7 cellular contexts compared by ENCODE assay signal in the genomic region with DNA sequence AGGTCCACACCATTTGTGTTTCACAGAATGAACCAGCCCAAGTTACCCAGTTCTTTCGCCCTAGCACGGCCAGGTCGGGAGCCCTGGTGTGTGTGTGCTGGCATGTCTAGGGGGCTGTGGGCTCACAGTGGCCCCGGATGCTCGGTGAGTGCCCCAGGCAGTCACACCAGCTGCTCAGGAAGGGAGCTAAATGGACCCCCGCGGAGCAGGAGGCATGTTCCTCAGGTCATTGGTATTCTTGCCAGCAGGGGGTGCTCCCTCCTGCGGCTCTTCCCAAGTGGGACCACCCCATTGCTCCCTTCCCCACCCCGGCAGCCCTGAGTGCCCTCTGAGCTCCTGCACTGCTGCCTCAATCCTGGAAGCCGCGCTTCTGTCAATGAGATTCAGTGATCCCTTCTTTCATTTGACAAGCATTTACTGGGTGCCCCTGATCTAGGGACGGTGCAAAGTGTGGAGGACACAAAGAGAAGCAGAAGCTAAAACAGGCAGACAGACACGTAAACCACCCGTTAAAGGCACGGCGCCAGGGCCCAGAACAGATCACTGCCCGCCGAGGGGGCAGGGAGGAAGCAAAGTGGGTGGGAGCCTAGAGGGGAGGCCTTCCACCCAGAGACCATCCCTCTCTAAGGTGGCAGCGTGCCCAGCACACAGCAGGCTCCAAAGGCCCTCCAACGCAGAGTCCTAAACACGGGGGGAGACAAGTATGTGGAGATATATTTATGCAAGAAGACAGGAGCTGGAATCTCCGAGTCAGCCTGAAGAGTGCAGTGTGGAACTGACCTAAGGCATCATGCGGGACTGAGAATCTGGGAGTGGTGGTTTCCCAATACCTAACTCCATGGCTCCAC. TPM values are rescaled to one million over a fixed set of nuclear protein-coding genes. Genes with fewer than 3 reads are reported as not detected.
DNase-seq lines count a peak whose midpoint lies in the region; ATAC-seq and TF ChIP-seq lines count a peak whose summit lies in the region.

No MANE protein-coding gene starts in this region.

- intact Hi-C loops in PC-9 (cut with micrococcal nuclease; ENCODE audit: unreplicated experiment): loop anchor here (5.0 kb wide), 1 partner anchor 104 kb away; no protein-coding TSS in a partner anchor

- no peak for ATAC-seq in foreskin keratinocyte

- H3F3A ChIP-seq in GM23248 (ENCODE audit: insufficient read depth): peaks cover 10% of the 10 kb centered on the region
- H3F3A ChIP-seq in PC-9 (ENCODE audit: insufficient read depth, low read depth): peaks cover 3% of the 10 kb centered on the region; the same call in 1 of the 2 replicates
- no peaks in the 10 kb centered on the region for H3F3A ChIP-seq in smooth muscle cell (ENCODE audit: low read depth)

- H3K9ac ChIP-seq in GM23248 (no peak overlapping the region), smooth muscle cell (ENCODE audit: low read depth) (no peak overlapping the region)

- in situ Hi-C loops in GM23248 (cut with MboI): no loop called here

- H3K27me3 ChIP-seq in GM23248 (replicated peaks; ENCODE audit: insufficient read depth): no peaks in the 10 kb centered on the region
- no peaks in the 10 kb centered on the region for H3K27me3 ChIP-seq in PC-9 (ENCODE audit: insufficient read depth, low read depth)
- no peaks in the 10 kb centered on the region for H3K27me3 ChIP-seq in foreskin keratinocyte
- no peaks in the 10 kb centered on the region for H3K27me3 ChIP-seq in smooth muscle cell (ENCODE audit: low read depth)

- H2AFZ ChIP-seq in GM23248: no peak overlapping the region
- no peak overlapping the region for H2AFZ ChIP-seq in PC-9
- no peak overlapping the region for H2AFZ ChIP-seq in smooth muscle cell (ENCODE audit: low read depth)

- peaks cover 12% of the 10 kb centered on the region for H3K4me1 ChIP-seq in GM23248 (ENCODE audit: insufficient read depth)
- no peaks in the 10 kb centered on the region for H3K4me1 ChIP-seq in PC-9 (replicated peaks; ENCODE audit: insufficient read depth)
- H3K4me1 ChIP-seq in foreskin keratinocyte: no peaks in the 10 kb centered on the region
- no peaks in the 10 kb centered on the region for H3K4me1 ChIP-seq in smooth muscle cell (ENCODE audit: low read depth)

- H3K79me2 ChIP-seq in GM23248 (ENCODE audit: insufficient read depth) (no peaks in the 10 kb centered on the region), PC-9 (ENCODE audit: low read depth) (no peaks in the 10 kb centered on the region), smooth muscle cell (ENCODE audit: low read depth) (no peaks in the 10 kb centered on the region)

- POLR2A ChIA-PET in PC-9 (lab: Charles Lee; ENCODE audit: unreplicated experiment): no interaction called here

- H3K9me3 ChIP-seq in GM23248 (ENCODE audit: low read depth) (no peaks in the 10 kb centered on the region), PC-9 (ENCODE audit: insufficient read depth, low read depth) (no peaks in the 10 kb centered on the region), smooth muscle cell (replicated peaks; ENCODE audit: low read depth) (no peaks in the 10 kb centered on the region)

- no peak overlapping the region for H3K27ac ChIP-seq in GM23248
- no peak overlapping the region for H3K27ac ChIP-seq in PC-9
- no peak overlapping the region for H3K27ac ChIP-seq in foreskin keratinocyte
- no peak overlapping the region for H3K27ac ChIP-seq in smooth muscle cell (ENCODE audit: low read depth)

- no peaks in the 10 kb centered on the region for H4K20me1 ChIP-seq in GM23248 (ENCODE audit: insufficient read depth)
- peaks cover 4% of the 10 kb centered on the region; the same call in 1 of the 2 replicates for H4K20me1 ChIP-seq in PC-9 (ENCODE audit: insufficient read depth)
- no peaks in the 10 kb centered on the region for H4K20me1 ChIP-seq in smooth muscle cell (ENCODE audit: low read depth)

- no TSS peak for BruUV-seq in PC-9 (replicated peaks; lab: Mats Ljungman, UMichigan)

- CTCF ChIA-PET in PC-9 (lab: Charles Lee): no interaction called here

- TF ChIP-seq CTCF in PC-9 (conservative IDR thresholded peaks at IDR 0.05): peak; percentile 49; the same call in 1 of the 2 replicates
- peak; percentile 44 for TF ChIP-seq CTCF in foreskin keratinocyte (conservative IDR thresholded peaks at IDR 0.05)
- TF ChIP-seq CTCF in smooth muscle cell (IDR thresholded peaks at IDR 0.05; ENCODE audit: borderline replicate concordance, insufficient read depth, poor library complexity, severe bottlenecking): peak; percentile 32

- no peak overlapping the region for H3K4me3 ChIP-seq in GM23248
- H3K4me3 ChIP-seq in PC-9: no peak overlapping the region
- no peak overlapping the region for H3K4me3 ChIP-seq in smooth muscle cell

- WGBS in GM23248 (ENCODE audit: low coverage in 1 of 2, low lambda C conversion rate in 2 of 2, missing lambda C conversion rate in 2 of 2), 2 experiments: 85 to 86% methylated on average over 23 of the region's 23 CpGs
- 92% methylated on average over 23 of the region's 23 CpGs for WGBS in smooth muscle cell (ENCODE audit: low lambda C conversion rate)

- H3K4me2 ChIP-seq in GM23248 (ENCODE audit: unreplicated experiment) (no peak overlapping the region), PC-9 (no peak overlapping the region), smooth muscle cell (no peak overlapping the region)

- peaks cover 31% of the 10 kb centered on the region; the same call in 1 of the 2 replicates for H3K36me3 ChIP-seq in GM23248 (ENCODE audit: low read depth)
- H3K36me3 ChIP-seq in PC-9 (ENCODE audit: low read depth): peaks cover 9% of the 10 kb centered on the region; the same call in 1 of the 2 replicates
- H3K36me3 ChIP-seq in smooth muscle cell (ENCODE audit: low read depth): no peaks in the 10 kb centered on the region

- H3K9me2 ChIP-seq in GM23248 (ENCODE audit: insufficient read depth): no peaks in the 10 kb centered on the region
- no peaks in the 10 kb centered on the region for H3K9me2 ChIP-seq in PC-9 (ENCODE audit: insufficient read depth)

- DNase-seq in GM23248 (peak; percentile 12), PC-9 (no peak), foreskin keratinocyte (no peak), smooth muscle cell (lab: John Stamatoyannopoulos, UW; ENCODE audit: unreplicated experiment) (no peak), NCI-H2227 (lab: John Stamatoyannopoulos, UW; ENCODE audit: unreplicated experiment) (no peak)
- DNase-seq in stimulated activated naive CD4-positive, alpha-beta T cell treated with Interleukin-2 at 50 U/mL for 16 hours (lab: John Stamatoyannopoulos, UW): no peak
- DNase-seq in stimulated activated naive CD4-positive, alpha-beta T cell (lab: John Stamatoyannopoulos, UW): no peak

RNA-seq across cellular contexts. Expression of a gene that starts 5.2 kb away (rescaled TPM):
- total RNA-seq in GM23248 (2014; rRNA removed; shearing (Covaris generic)): 1.4 and 2.2 TPM in 2 replicates
- polyA plus RNA-seq in GM23248 (2016; fragmentation: Nextera tagmentation; extraction: Ambion mirVana) (1.6 and 1.8 TPM in 2 replicates), foreskin keratinocyte (0.52 and 0.72 TPM in 2 replicates), smooth muscle cell (1.1 and 1.2 TPM in 2 replicates)
- total RNA-seq in PC-9 (2021) (11.5 and 16.9 TPM in 2 replicates), foreskin keratinocyte (0.74 and 1.0 TPM in 2 replicates), smooth muscle cell (0.18 and 0.99 TPM in 2 replicates)

RNA-seq across cellular contexts. Expression of a gene that starts 32.1 kb away (rescaled TPM):
- 9.9 and 22.1 TPM in 2 replicates for total RNA-seq in GM23248 (2014; rRNA removed; shearing (Covaris generic))
- polyA plus RNA-seq in GM23248 (2016; fragmentation: Nextera tagmentation; extraction: Ambion mirVana) (7.2 and 11.1 TPM in 2 replicates), foreskin keratinocyte (3.8 and 4.0 TPM in 2 replicates), smooth muscle cell (9.4 and 10.8 TPM in 2 replicates)
- total RNA-seq in PC-9 (2021) (33.0 and 34.7 TPM in 2 replicates), foreskin keratinocyte (5.4 and 6.4 TPM in 2 replicates), smooth muscle cell (6.3 and 10.6 TPM in 2 replicates)
